Comparison of ENCODE assay signal across 8 cellular contexts in the genomic region with DNA sequence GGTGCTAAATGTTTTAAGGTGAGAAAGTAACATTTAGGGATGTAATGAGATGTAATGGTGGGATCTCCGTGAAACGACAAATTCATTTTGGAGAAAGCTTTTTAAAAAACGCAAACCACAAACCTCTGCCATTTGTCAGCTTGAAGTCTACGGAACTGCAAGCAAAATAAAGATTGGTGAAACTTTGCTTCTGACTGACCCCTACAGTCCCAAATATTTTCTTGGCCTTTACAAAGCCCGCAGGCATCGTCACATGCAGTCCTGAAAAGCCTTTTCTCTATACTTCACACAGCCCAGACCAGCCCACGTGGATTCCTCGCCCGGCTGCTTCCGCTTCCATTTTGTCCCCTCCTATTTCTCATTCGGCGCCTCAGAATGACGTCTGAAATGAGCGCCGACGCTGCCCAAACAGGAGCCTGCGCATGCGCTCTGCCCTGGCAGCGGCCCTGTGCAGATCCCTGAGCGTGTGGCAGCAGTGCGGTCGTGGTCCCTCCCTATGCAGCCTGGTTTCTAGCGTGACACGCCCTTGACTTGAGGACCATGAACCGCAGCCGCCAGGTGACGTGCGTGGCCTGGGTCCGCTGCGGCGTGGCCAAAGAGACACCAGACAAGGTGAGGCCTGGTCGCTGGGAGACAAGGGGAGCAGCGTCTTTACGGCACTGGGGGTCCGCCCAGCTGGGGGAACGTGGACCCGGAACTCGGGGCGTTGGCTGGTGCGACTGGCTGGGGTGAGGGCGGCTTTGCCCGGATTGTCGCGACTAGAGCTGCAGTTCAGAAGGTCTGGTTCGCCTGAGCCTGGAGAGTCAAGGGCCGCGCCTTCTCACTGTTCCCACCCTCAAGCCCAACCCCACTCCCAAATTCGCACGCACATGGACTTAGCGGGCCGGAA. TPM values are rescaled to one million over a fixed set of nuclear protein-coding genes. Genes with fewer than 3 reads are reported as not detected.
DNase-seq lines count a peak whose midpoint lies in the region; TF ChIP-seq lines count a peak whose summit lies in the region.

A gene (plus strand): TSS at position 440 of the 889 bp plus-strand sequence. CDS start 101 bp downstream, at position 541.

- no peaks in the 10 kb centered on the region for H3K9me3 ChIP-seq in HAP-1
- H3K9me3 ChIP-seq in MM.1S (replicated peaks; ENCODE audit: insufficient read depth, low read length): no peaks in the 10 kb centered on the region

- peak within 1 kb of the TSS; percentile 94 for H3K4me3 Mint-ChIP-seq in nephron progenitor cell
- peak within 1 kb of the TSS; percentile 99 for H3K4me3 Mint-ChIP-seq in stimulated activated naive CD8-positive, alpha-beta T cell treated with anti-CD3 and anti-CD28 coated beads, Interleukin-15, Interleukin-2, amounts not matched to agents 100 ng/mL and 50 ng/mL, for 24 hours

- DNase-seq in G401 (ENCODE audit: low spot score): peak; percentile 93
- DNase-seq in HAP-1 (ENCODE audit: low spot score in 2 of 2): peak; percentile 90 to 94
- peak; percentile 98 for DNase-seq in MM.1S
- peak; percentile 77 for DNase-seq in SHP77 treated with DMSO at 0.1 percent for 48 hours (lab: John Stamatoyannopoulos, UW)
- peak; percentile 98 for DNase-seq in activated effector memory CD4-positive, alpha-beta T cell treated with anti-CD3 and anti-CD28 coated beads, Interleukin-2, amount 50 U/mL, for 16 hours
- DNase-seq in fibroblast of the conjunctiva (ENCODE audit: low read depth): peak; percentile 84
- DNase-seq in nephron progenitor cell: peak; percentile 96

- no peaks in the 10 kb centered on the region for H3K9me2 ChIP-seq in MM.1S (replicated peaks; ENCODE audit: insufficient read depth, low read length)

- H3K36me3 ChIP-seq in HAP-1 (replicated peaks) (peaks cover 26% of the 10 kb centered on the region), MM.1S (replicated peaks; ENCODE audit: insufficient read depth, low read length) (no peaks in the 10 kb centered on the region; the same call in 1 of the 2 replicates)

- H3K27me3 ChIP-seq in HAP-1 (ENCODE audit: low read depth) (peaks cover 4% of the 10 kb centered on the region; the same call in 1 of the 2 replicates), MM.1S (replicated peaks; ENCODE audit: insufficient read depth, low read length) (no peaks in the 10 kb centered on the region)

- H2AFZ ChIP-seq in MM.1S (ENCODE audit: low read length): peak within 1 kb of the TSS; percentile 83

- in situ Hi-C loops in G401 (cut with HindIII; ENCODE audit: low sequenced_read_pairs): loop anchor here (5.0 kb wide), 1 partner anchor 57 kb away; no protein-coding TSS in a partner anchor
- in situ Hi-C loops in HAP-1 (cut with MboI; ENCODE audit: low sequenced_read_pairs): loop anchor here (5.0 to 25.0 kb wide), 2 partner anchors 72 to 827 kb away; a partner anchor contains a TSS

- H3K79me2 ChIP-seq in MM.1S (ENCODE audit: low read length): peaks cover 20% of the 10 kb centered on the region

- H3F3A ChIP-seq in MM.1S (ENCODE audit: insufficient read depth, low read length): 0 out of 2 replicates have a peak, but pooled peaks cover 4% of the 10 kb centered on the region

- H3K4me1 ChIP-seq in HAP-1 (peaks cover 5% of the 10 kb centered on the region), MM.1S (ENCODE audit: low read length) (0 out of 2 replicates have a peak, but pooled peaks cover 4% of the 10 kb centered on the region)

- peak within 1 kb of the TSS; percentile 92 for H3K27ac Mint-ChIP-seq in nephron progenitor cell
- H3K27ac Mint-ChIP-seq in stimulated activated naive CD8-positive, alpha-beta T cell treated with anti-CD3 and anti-CD28 coated beads, Interleukin-15, Interleukin-2, amounts not matched to agents 100 ng/mL and 50 ng/mL, for 24 hours: peak within 1 kb of the TSS; percentile 99

- TF ChIP-seq CTCF in MM.1S (IDR thresholded peaks at IDR 0.05; ENCODE audit: low read length) (no peak), nephron progenitor cell (IDR thresholded peaks at IDR 0.05) (no peak)

- H3K4me3 ChIP-seq in HAP-1 (peak within 1 kb of the TSS; percentile 88), MM.1S (ENCODE audit: low read length) (peak within 1 kb of the TSS; percentile 93)

- peak within 1 kb of the TSS; percentile 92 for H3K4me2 ChIP-seq in MM.1S (ENCODE audit: low read depth, low read length)

- peak within 1 kb of the TSS; percentile 92 for H3K9ac ChIP-seq in MM.1S (ENCODE audit: low read length)

- peaks cover 11% of the 10 kb centered on the region for H3K9me3 Mint-ChIP-seq in nephron progenitor cell
- H3K9me3 Mint-ChIP-seq in stimulated activated naive CD8-positive, alpha-beta T cell treated with anti-CD3 and anti-CD28 coated beads, Interleukin-15, Interleukin-2, amounts not matched to agents 100 ng/mL and 50 ng/mL, for 24 hours: no peaks in the 10 kb centered on the region

- H3K4me1 Mint-ChIP-seq in nephron progenitor cell: peaks cover 29% of the 10 kb centered on the region
- peaks cover 25% of the 10 kb centered on the region for H3K4me1 Mint-ChIP-seq in stimulated activated naive CD8-positive, alpha-beta T cell treated with anti-CD3 and anti-CD28 coated beads, Interleukin-15, Interleukin-2, amounts not matched to agents 100 ng/mL and 50 ng/mL, for 24 hours (ENCODE audit: low read depth)

- peak within 1 kb of the TSS; percentile 78 for H3K27ac ChIP-seq in MM.1S (ENCODE audit: low read length)

- peaks cover 6% of the 10 kb centered on the region for H3K27me3 Mint-ChIP-seq in nephron progenitor cell (ENCODE audit: low read depth, poor library complexity)
- H3K27me3 Mint-ChIP-seq in stimulated activated naive CD8-positive, alpha-beta T cell treated with anti-CD3 and anti-CD28 coated beads, Interleukin-15, Interleukin-2, amounts not matched to agents 100 ng/mL and 50 ng/mL, for 24 hours: peaks cover 2% of the 10 kb centered on the region

- no peaks in the 10 kb centered on the region for H4K20me1 ChIP-seq in MM.1S (ENCODE audit: insufficient read depth, low read length)

- H3K36me3 Mint-ChIP-seq in nephron progenitor cell (ENCODE audit: low read depth): peaks cover 20% of the 10 kb centered on the region
- peaks cover 40% of the 10 kb centered on the region for H3K36me3 Mint-ChIP-seq in stimulated activated naive CD8-positive, alpha-beta T cell treated with anti-CD3 and anti-CD28 coated beads, Interleukin-15, Interleukin-2, amounts not matched to agents 100 ng/mL and 50 ng/mL, for 24 hours (ENCODE audit: low read depth)

RNA-seq across cellular contexts. Expression of the gene that starts here (rescaled TPM):
- total RNA-seq in G401 (2014; rRNA removed; shearing (Covaris generic)): 30.9 and 38.2 TPM in 2 replicates

Comparison
In these comparisons a context has a peak if more than half of its experiments do, and no peak if none do; other contexts are left out.
1. Peak in every context shown above with its lines: DNase-seq, H3K4me3 ChIP-seq and H3K27ac ChIP-seq.